Comparison of ENCODE assay signal across 1 cellular context in genomic region chr5:172617817-172618216, GRCh38.
A peak's percentile ranks its signal among the peaks of the same experiment; 100 is the strongest.
TF ChIP-seq lines count a peak whose summit lies in the region.

No MANE protein-coding gene starts in this region.

TF ChIP-seq in H1, 55 proteins besides CTCF, POLR2A, EP300 and RAD21:
- TF ChIP-seq TBP (IDR thresholded peaks at IDR 0.05; ENCODE audit: low read depth, low read length) (peak; percentile 28; the same call in 1 of the 2 replicates), TCF12 (IDR thresholded peaks at IDR 0.05; ENCODE audit: low read depth, low read length) (no peak), SAP30 (IDR thresholded peaks at IDR 0.05; ENCODE audit: insufficient read depth, insufficient replicate concordance, low read length) (no peak)
- TF ChIP-seq, protein P1, sequence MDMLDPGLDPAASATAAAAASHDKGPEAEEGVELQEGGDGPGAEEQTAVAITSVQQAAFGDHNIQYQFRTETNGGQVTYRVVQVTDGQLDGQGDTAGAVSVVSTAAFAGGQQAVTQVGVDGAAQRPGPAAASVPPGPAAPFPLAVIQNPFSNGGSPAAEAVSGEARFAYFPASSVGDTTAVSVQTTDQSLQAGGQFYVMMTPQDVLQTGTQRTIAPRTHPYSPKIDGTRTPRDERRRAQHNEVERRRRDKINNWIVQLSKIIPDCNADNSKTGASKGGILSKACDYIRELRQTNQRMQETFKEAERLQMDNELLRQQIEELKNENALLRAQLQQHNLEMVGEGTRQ (IDR thresholded peaks at IDR 0.05; ENCODE audit: low read length): no peak
